In genomic region chr19:51131780-51132680, GRCh38 we compare ENCODE assay signal across 8 cellular contexts. TPM values are rescaled to one million over a fixed set of nuclear protein-coding genes. Genes with fewer than 3 reads are reported as not detected.
DNase-seq lines count a peak whose midpoint lies in the region; ATAC-seq and TF ChIP-seq lines count a peak whose summit lies in the region.

No MANE protein-coding gene starts in this region.

- H3K36me3 Mint-ChIP-seq in osteocyte (ENCODE audit: unreplicated experiment) = no peaks in the 10 kb centered on the region

- peaks cover 96% of the 10 kb centered on the region for H3K27me3 ChIP-seq in WERI-Rb-1 (ENCODE audit: insufficient read depth, low read depth, severe bottlenecking)

- no peak overlapping the region for H3K27ac Mint-ChIP-seq in osteocyte (ENCODE audit: unreplicated experiment)

- H3K9me3 Mint-ChIP-seq in osteocyte (ENCODE audit: unreplicated experiment) = peaks cover 16% of the 10 kb centered on the region

- H3K4me3 ChIP-seq in WERI-Rb-1 (ENCODE audit: low read depth, low read length) = no peak overlapping the region

- no peak overlapping the region for H3K4me3 Mint-ChIP-seq in osteocyte (ENCODE audit: unreplicated experiment)

- H3K36me3 ChIP-seq in WERI-Rb-1 = no peaks in the 10 kb centered on the region

- H3K27ac ChIP-seq in WERI-Rb-1 = no peak overlapping the region

- H3K27me3 Mint-ChIP-seq in osteocyte (ENCODE audit: unreplicated experiment) = no peaks in the 10 kb centered on the region

- ATAC-seq in left cardiac atrium = peak; percentile 54 to 67
- peak; percentile 41 for ATAC-seq in stimulated activated naive CD8-positive, alpha-beta T cell treated with anti-CD3 and anti-CD28 coated beads, Interleukin-15, Interleukin-2, amounts not matched to agents 100 U/mL and 50 U/mL, for 24 hours

- no peaks in the 10 kb centered on the region for H3K9me3 ChIP-seq in WERI-Rb-1 (ENCODE audit: severe bottlenecking)

- intact Hi-C loops in left cardiac atrium (cut with DNase I) = no loop called here

- TF ChIP-seq CTCF in WERI-Rb-1 (IDR thresholded peaks at IDR 0.05; ENCODE audit: low read depth, low read length) (0 out of 2 replicates have a peak, but pooled peaks have one; percentile 5), osteocyte (IDR thresholded peaks at IDR 0.05) (no peak)

- peak; percentile 61 for DNase-seq in activated effector memory CD4-positive, alpha-beta T cell treated with anti-CD3 and anti-CD28 coated beads, Interleukin-2, amount 50 U/mL, for 16 hours
- DNase-seq in activated effector memory CD4-positive, alpha-beta T cell treated with Interleukin-2 at 50 U/mL for 16 hours = no peak
- DNase-seq in WERI-Rb-1 (peak; percentile 17), left cardiac atrium (peak; percentile 71), NCI-H2081 (lab: John Stamatoyannopoulos, UW) (no peak), NCI-H2196 treated with DMSO at 0.1 percent for 48 hours (lab: John Stamatoyannopoulos, UW; ENCODE audit: unreplicated experiment) (no peak), osteocyte (ENCODE audit: extremely low spot score, unreplicated experiment) (no peak)
- peak; percentile 45 for DNase-seq in stimulated activated naive CD8-positive, alpha-beta T cell treated with anti-CD3 and anti-CD28 coated beads, Interleukin-15, Interleukin-2, amounts not matched to agents 100 U/mL and 50 U/mL, for 24 hours

- peaks cover 7% of the 10 kb centered on the region for H3K4me1 Mint-ChIP-seq in osteocyte (ENCODE audit: unreplicated experiment)

RNA-seq across cellular contexts. Expression of gene SIGLEC9, which starts 7.3 kb away (rescaled TPM):
- total RNA-seq in left cardiac atrium (1 to 10 TPM; 5.1 to 6.6 TPM), osteocyte (not detected in 2 replicates)

RNA-seq across cellular contexts. Expression of gene SIGLEC7, which starts 10.1 kb away (rescaled TPM):
- 1 to 10 TPM; 1.6 to 2.2 TPM for total RNA-seq in left cardiac atrium
- not detected in 2 replicates for total RNA-seq in osteocyte

RNA-seq across cellular contexts. Expression of gene CTU1, which starts 23.8 kb away (rescaled TPM):
- total RNA-seq in left cardiac atrium (1 to 10 TPM; 5.3 to 6.0 TPM), osteocyte (5.6 and 6.5 TPM in 2 replicates)

RNA-seq across cellular contexts. Expression of gene KLK14, which starts 49.3 kb away (rescaled TPM):
- total RNA-seq in left cardiac atrium (under 1 TPM; 0.21 to 0.31 TPM), osteocyte (not detected in 2 replicates)

Comparison
In these comparisons a context has a peak if more than half of its experiments do, and no peak if none do; other contexts are left out.
1. DNase-seq: peak in activated effector memory CD4-positive, alpha-beta T cell treated with anti-CD3 and anti-CD28 coated beads, Interleukin-2, amount 50 U/mL, for 16 hours (single experiment), WERI-Rb-1 (single experiment), left cardiac atrium (single experiment) and stimulated activated naive CD8-positive, alpha-beta T cell treated with anti-CD3 and anti-CD28 coated beads, Interleukin-15, Interleukin-2, amounts not matched to agents 100 U/mL and 50 U/mL, for 24 hours (single experiment); none in activated effector memory CD4-positive, alpha-beta T cell treated with Interleukin-2 at 50 U/mL for 16 hours (single experiment), NCI-H2081 (0 of 2), NCI-H2196 treated with DMSO at 0.1 percent for 48 hours (single experiment) and osteocyte (single experiment).